ENCODE assay signal across 20 cellular contexts in genomic region chr7:131232768-131233167, GRCh38.
DNase-seq lines count a peak whose midpoint lies in the region; ATAC-seq and TF ChIP-seq lines count a peak whose summit lies in the region.
"Had no signal": no experiment of that assay in that cellular context is flagged by ENCODE, and none has a peak within 500 bp of the region (broad histone marks: within the 10 kb centered on the region; RNA-seq: fewer than 3 reads in every experiment).

No MANE protein-coding gene starts in this region.

- peaks cover 52% of the 10 kb centered on the region for H3K4me1 ChIP-seq in OCI-LY1 (ENCODE audit: insufficient read depth, low read length, severe bottlenecking)
- H3K4me1 ChIP-seq: SJCRH30 had no signal

- DNase-seq in activated naive CD4-positive, alpha-beta T cell treated with anti-CD3 and anti-CD28 coated beads, Interleukin-2, amount 50 U/mL, for 72 hours (ENCODE audit: low spot score in 2 of 2): no peak
- DNase-seq in activated naive CD4-positive, alpha-beta T cell treated with anti-CD3 and anti-CD28 coated beads, Interleukin-2, amount 50 U/mL, for 16 hours: no peak
- DNase-seq in activated naive CD8-positive, alpha-beta T cell treated with anti-CD3 and anti-CD28 coated beads for 36 hours: no peak
- DNase-seq in stimulated activated naive CD8-positive, alpha-beta T cell treated with anti-CD3 and anti-CD28 coated beads, Interleukin-15, amount 100 ng/mL, for 72 hours: no peak
- DNase-seq in naive thymus-derived CD8-positive, alpha-beta T cell: no peak
- DNase-seq: activated CD4-positive, alpha-beta T cell treated with anti-CD3 and anti-CD28 coated beads, Interleukin-2, amount 50 U/mL, for 48 hours; amygdala; HFFc6; lower lobe of right lung; NCI-H1105 treated with DMSO at 0.1 percent for 48 hours; NCI-H2029 treated with DMSO at 0.1 percent for 48 hours; NCI-H446; SJCRH30; stimulated activated naive B cell treated with anti-CD40 and anti-IgM and Interleukin-4, amounts not matched to agents 10 μg/mL and 1 μg/mL and 100 μg/mL, for 72 hours; WERI-Rb-1 had no signal

- no peaks in the 10 kb centered on the region for H3K9me2 ChIP-seq in OCI-LY1 (ENCODE audit: low read depth, low read length)

- H3K27ac ChIP-seq in OCI-LY1 (ENCODE audit: low read depth, low read length, poor library complexity, severe bottlenecking): peak overlapping the region; percentile 88
- H3K27ac ChIP-seq: cardiac muscle cell, lower lobe of right lung, SJCRH30, WERI-Rb-1 had no signal

- H2AFZ ChIP-seq in OCI-LY1 (ENCODE audit: low read length): peak overlapping the region; percentile 26; the same call in 1 of the 2 replicates

- H3K4me3 Mint-ChIP-seq in activated naive CD8-positive, alpha-beta T cell treated with anti-CD3 and anti-CD28 coated beads for 36 hours: no peak overlapping the region
- H3K4me3 Mint-ChIP-seq in stimulated activated naive CD8-positive, alpha-beta T cell treated with anti-CD3 and anti-CD28 coated beads, Interleukin-15, amount 100 ng/mL, for 72 hours: no peak overlapping the region
- no peak overlapping the region for H3K4me3 Mint-ChIP-seq in naive thymus-derived CD8-positive, alpha-beta T cell
- H3K4me3 Mint-ChIP-seq: HFFc6; stimulated activated naive B cell treated with anti-CD40 and anti-IgM and Interleukin-4, amounts not matched to agents 10 μg/mL and 1 μg/mL and 100 μg/mL, for 72 hours had no signal

- H4K20me1 ChIP-seq in OCI-LY1 (ENCODE audit: insufficient read depth, low read length): no peaks in the 10 kb centered on the region

- no peak overlapping the region for H3K9ac ChIP-seq in OCI-LY1 (ENCODE audit: low read length)

- no peaks in the 10 kb centered on the region for H3K27me3 ChIP-seq in OCI-LY1 (ENCODE audit: insufficient read depth, low read length)
- H3K27me3 ChIP-seq: cardiac muscle cell, SJCRH30 had no signal

- H3K9me3 Mint-ChIP-seq in activated naive CD4-positive, alpha-beta T cell treated with anti-CD3 and anti-CD28 coated beads, Interleukin-2, amount 50 U/mL, for 72 hours: peaks cover 12% of the 10 kb centered on the region in 2 donors
- no peaks in the 10 kb centered on the region for H3K9me3 Mint-ChIP-seq in activated naive CD8-positive, alpha-beta T cell treated with anti-CD3 and anti-CD28 coated beads for 36 hours
- H3K9me3 Mint-ChIP-seq in stimulated activated naive CD8-positive, alpha-beta T cell treated with anti-CD3 and anti-CD28 coated beads, Interleukin-15, amount 100 ng/mL, for 72 hours: peaks cover 0 to 8% of the 10 kb centered on the region in 2 donors
- H3K9me3 Mint-ChIP-seq in naive thymus-derived CD8-positive, alpha-beta T cell: no peaks in the 10 kb centered on the region
- H3K9me3 Mint-ChIP-seq: HFFc6; stimulated activated naive B cell treated with anti-CD40 and anti-IgM and Interleukin-4, amounts not matched to agents 10 μg/mL and 1 μg/mL and 100 μg/mL, for 72 hours had no signal

- POLR2A ChIA-PET in naive thymus-derived CD8-positive, alpha-beta T cell (lab: Charles Lee): interaction anchor here (2.7 kb wide), 1 partner anchor 125 kb away, joined by 42 read pairs; no protein-coding TSS in a partner anchor

- H3K27me3 Mint-ChIP-seq in activated naive CD8-positive, alpha-beta T cell treated with anti-CD3 and anti-CD28 coated beads for 36 hours: no peaks in the 10 kb centered on the region
- no peaks in the 10 kb centered on the region for H3K27me3 Mint-ChIP-seq in stimulated activated naive CD8-positive, alpha-beta T cell treated with anti-CD3 and anti-CD28 coated beads, Interleukin-15, amount 100 ng/mL, for 72 hours
- H3K27me3 Mint-ChIP-seq in naive thymus-derived CD8-positive, alpha-beta T cell: no peaks in the 10 kb centered on the region
- H3K27me3 Mint-ChIP-seq: stimulated activated naive B cell treated with anti-CD40 and anti-IgM and Interleukin-4, amounts not matched to agents 10 μg/mL and 1 μg/mL and 100 μg/mL, for 72 hours had no signal

- no peak overlapping the region for H3K4me2 ChIP-seq in OCI-LY1 (ENCODE audit: low read length)

- TF ChIP-seq CTCF in OCI-LY1 (IDR thresholded peaks at IDR 0.05; ENCODE audit: low read length): no peak

- no peaks in the 10 kb centered on the region for H3K36me3 ChIP-seq in OCI-LY1 (ENCODE audit: insufficient read depth, low read length)
- H3K36me3 ChIP-seq: cardiac muscle cell, lower lobe of right lung, SJCRH30, WERI-Rb-1 had no signal

- H3K4me1 Mint-ChIP-seq in activated naive CD8-positive, alpha-beta T cell treated with anti-CD3 and anti-CD28 coated beads for 36 hours: peaks cover 56% of the 10 kb centered on the region
- H3K4me1 Mint-ChIP-seq in stimulated activated naive CD8-positive, alpha-beta T cell treated with anti-CD3 and anti-CD28 coated beads, Interleukin-15, amount 100 ng/mL, for 72 hours: peaks cover 85% of the 10 kb centered on the region
- peaks cover 20 to 62% (median 33%) of the 10 kb centered on the region in 4 donors for H3K4me1 Mint-ChIP-seq in naive thymus-derived CD8-positive, alpha-beta T cell

- H3K36me3 Mint-ChIP-seq in activated naive CD4-positive, alpha-beta T cell treated with anti-CD3 and anti-CD28 coated beads, Interleukin-2, amount 50 U/mL, for 72 hours: peaks cover 9% of the 10 kb centered on the region in 2 donors
- peaks cover 10% of the 10 kb centered on the region for H3K36me3 Mint-ChIP-seq in activated naive CD8-positive, alpha-beta T cell treated with anti-CD3 and anti-CD28 coated beads for 36 hours
- H3K36me3 Mint-ChIP-seq in naive thymus-derived CD8-positive, alpha-beta T cell: no peaks in the 10 kb centered on the region
- H3K36me3 Mint-ChIP-seq: stimulated activated naive B cell treated with anti-CD40 and anti-IgM and Interleukin-4, amounts not matched to agents 10 μg/mL and 1 μg/mL and 100 μg/mL, for 72 hours had no signal

- ATAC-seq in activated naive CD4-positive, alpha-beta T cell treated with anti-CD3 and anti-CD28 coated beads, Interleukin-2, amount 50 U/mL, for 72 hours: no peak
- ATAC-seq in stimulated activated naive CD8-positive, alpha-beta T cell treated with anti-CD3 and anti-CD28 coated beads, Interleukin-15, amount 100 ng/mL, for 72 hours: no peak
- ATAC-seq in naive thymus-derived CD8-positive, alpha-beta T cell: no peak
- ATAC-seq in HG03159 (IDR thresholded peaks at IDR 0.05; ENCODE audit: unreplicated experiment): no peak
- ATAC-seq in HG02763 (IDR thresholded peaks at IDR 0.05; ENCODE audit: unreplicated experiment): no peak
- ATAC-seq: lower lobe of right lung; Panc1; stimulated activated naive B cell treated with anti-CD40 and anti-IgM and Interleukin-4, amounts not matched to agents 10 μg/mL and 1 μg/mL and 100 μg/mL, for 72 hours had no signal

- H3K27ac Mint-ChIP-seq in activated naive CD4-positive, alpha-beta T cell treated with anti-CD3 and anti-CD28 coated beads, Interleukin-2, amount 50 U/mL, for 72 hours: peak overlapping the region; percentile 46 to 88
- peak overlapping the region; percentile 95 for H3K27ac Mint-ChIP-seq in activated naive CD8-positive, alpha-beta T cell treated with anti-CD3 and anti-CD28 coated beads for 36 hours
- peak overlapping the region; percentile 95 to 96 for H3K27ac Mint-ChIP-seq in stimulated activated naive CD8-positive, alpha-beta T cell treated with anti-CD3 and anti-CD28 coated beads, Interleukin-15, amount 100 ng/mL, for 72 hours
- peak overlapping the region in 3 of 10 donors; percentile 7 to 90 (median 51) for H3K27ac Mint-ChIP-seq in naive thymus-derived CD8-positive, alpha-beta T cell
- H3K27ac Mint-ChIP-seq: HFFc6; stimulated activated naive B cell treated with anti-CD40 and anti-IgM and Interleukin-4, amounts not matched to agents 10 μg/mL and 1 μg/mL and 100 μg/mL, for 72 hours had no signal

- no peak overlapping the region for H3K4me3 ChIP-seq in OCI-LY1 (ENCODE audit: low read depth, low read length, poor library complexity, severe bottlenecking)
- H3K4me3 ChIP-seq: cardiac muscle cell, lower lobe of right lung, SJCRH30 had no signal

- H3K9me3 ChIP-seq in OCI-LY1 (ENCODE audit: low read length): no peaks in the 10 kb centered on the region
- H3K9me3 ChIP-seq: lower lobe of right lung had no signal

- H3F3A ChIP-seq in OCI-LY1 (ENCODE audit: insufficient read depth, low read length): peaks cover 7% of the 10 kb centered on the region; the same call in 1 of the 2 replicates

- no peaks in the 10 kb centered on the region for H3K79me2 ChIP-seq in OCI-LY1 (ENCODE audit: insufficient read depth, low read length)
